Comparison of ENCODE assay signal across 1 cellular context in genomic region chr1:41416552-41417334, GRCh38.
A peak's percentile ranks its signal among the peaks of the same experiment; 100 is the strongest.
TF ChIP-seq lines count a peak whose summit lies in the region.

No MANE protein-coding gene starts in this region.

TF ChIP-seq in K562, 482 proteins besides CTCF, POLR2A, EP300 and RAD21 (continued from another document):
- no peak for TF ChIP-seq GABPA (tag; conservative IDR thresholded peaks at IDR 0.05; ENCODE audit: low read depth)
- no peak for TF ChIP-seq ZNF121 (CRISPR knock-in tag; conservative IDR thresholded peaks at IDR 0.05)
- no peak for TF ChIP-seq ZNF354B (CRISPR knock-in tag; IDR thresholded peaks at IDR 0.05)
- TF ChIP-seq, protein P1, sequence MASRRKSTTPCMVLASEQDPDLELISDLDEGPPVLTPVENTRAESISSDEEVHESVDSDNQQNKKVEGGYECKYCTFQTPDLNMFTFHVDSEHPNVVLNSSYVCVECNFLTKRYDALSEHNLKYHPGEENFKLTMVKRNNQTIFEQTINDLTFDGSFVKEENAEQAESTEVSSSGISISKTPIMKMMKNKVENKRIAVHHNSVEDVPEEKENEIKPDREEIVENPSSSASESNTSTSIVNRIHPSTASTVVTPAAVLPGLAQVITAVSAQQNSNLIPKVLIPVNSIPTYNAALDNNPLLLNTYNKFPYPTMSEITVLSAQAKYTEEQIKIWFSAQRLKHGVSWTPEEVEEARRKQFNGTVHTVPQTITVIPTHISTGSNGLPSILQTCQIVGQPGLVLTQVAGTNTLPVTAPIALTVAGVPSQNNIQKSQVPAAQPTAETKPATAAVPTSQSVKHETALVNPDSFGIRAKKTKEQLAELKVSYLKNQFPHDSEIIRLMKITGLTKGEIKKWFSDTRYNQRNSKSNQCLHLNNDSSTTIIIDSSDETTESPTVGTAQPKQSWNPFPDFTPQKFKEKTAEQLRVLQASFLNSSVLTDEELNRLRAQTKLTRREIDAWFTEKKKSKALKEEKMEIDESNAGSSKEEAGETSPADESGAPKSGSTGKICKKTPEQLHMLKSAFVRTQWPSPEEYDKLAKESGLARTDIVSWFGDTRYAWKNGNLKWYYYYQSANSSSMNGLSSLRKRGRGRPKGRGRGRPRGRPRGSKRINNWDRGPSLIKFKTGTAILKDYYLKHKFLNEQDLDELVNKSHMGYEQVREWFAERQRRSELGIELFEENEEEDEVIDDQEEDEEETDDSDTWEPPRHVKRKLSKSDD (conservative IDR thresholded peaks at IDR 0.05; ENCODE audit: low read length), result no peak
- peak; percentile 73 for TF ChIP-seq RB1 (IDR thresholded peaks at IDR 0.05; ENCODE audit: low read depth)
- TF ChIP-seq, protein P2, sequence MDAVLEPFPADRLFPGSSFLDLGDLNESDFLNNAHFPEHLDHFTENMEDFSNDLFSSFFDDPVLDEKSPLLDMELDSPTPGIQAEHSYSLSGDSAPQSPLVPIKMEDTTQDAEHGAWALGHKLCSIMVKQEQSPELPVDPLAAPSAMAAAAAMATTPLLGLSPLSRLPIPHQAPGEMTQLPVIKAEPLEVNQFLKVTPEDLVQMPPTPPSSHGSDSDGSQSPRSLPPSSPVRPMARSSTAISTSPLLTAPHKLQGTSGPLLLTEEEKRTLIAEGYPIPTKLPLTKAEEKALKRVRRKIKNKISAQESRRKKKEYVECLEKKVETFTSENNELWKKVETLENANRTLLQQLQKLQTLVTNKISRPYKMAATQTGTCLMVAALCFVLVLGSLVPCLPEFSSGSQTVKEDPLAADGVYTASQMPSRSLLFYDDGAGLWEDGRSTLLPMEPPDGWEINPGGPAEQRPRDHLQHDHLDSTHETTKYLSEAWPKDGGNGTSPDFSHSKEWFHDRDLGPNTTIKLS (IDR thresholded peaks at IDR 0.05; ENCODE audit: borderline replicate concordance, low read depth), result no peak
- no peak for TF ChIP-seq ZNF780A (CRISPR knock-in tag; IDR thresholded peaks at IDR 0.05)
- no peak for TF ChIP-seq ZNF551 (CRISPR knock-in tag; IDR thresholded peaks at IDR 0.05)
- no peak for TF ChIP-seq TRIM28 (IDR thresholded peaks at IDR 0.05)
- no peak for TF ChIP-seq ETS1 (conservative IDR thresholded peaks at IDR 0.05; ENCODE audit: control insufficient read depth, low read depth, low read length)
- no peak for TF ChIP-seq MEF2D (tag; conservative IDR thresholded peaks at IDR 0.05; ENCODE audit: low read depth)
- no peak for TF ChIP-seq SIX5 (IDR thresholded peaks at IDR 0.05; ENCODE audit: borderline replicate concordance in 1 of 2, insufficient read depth in 1 of 2, low read depth in 1 of 2, low read length in 2 of 2)
- TF ChIP-seq, protein P3, sequence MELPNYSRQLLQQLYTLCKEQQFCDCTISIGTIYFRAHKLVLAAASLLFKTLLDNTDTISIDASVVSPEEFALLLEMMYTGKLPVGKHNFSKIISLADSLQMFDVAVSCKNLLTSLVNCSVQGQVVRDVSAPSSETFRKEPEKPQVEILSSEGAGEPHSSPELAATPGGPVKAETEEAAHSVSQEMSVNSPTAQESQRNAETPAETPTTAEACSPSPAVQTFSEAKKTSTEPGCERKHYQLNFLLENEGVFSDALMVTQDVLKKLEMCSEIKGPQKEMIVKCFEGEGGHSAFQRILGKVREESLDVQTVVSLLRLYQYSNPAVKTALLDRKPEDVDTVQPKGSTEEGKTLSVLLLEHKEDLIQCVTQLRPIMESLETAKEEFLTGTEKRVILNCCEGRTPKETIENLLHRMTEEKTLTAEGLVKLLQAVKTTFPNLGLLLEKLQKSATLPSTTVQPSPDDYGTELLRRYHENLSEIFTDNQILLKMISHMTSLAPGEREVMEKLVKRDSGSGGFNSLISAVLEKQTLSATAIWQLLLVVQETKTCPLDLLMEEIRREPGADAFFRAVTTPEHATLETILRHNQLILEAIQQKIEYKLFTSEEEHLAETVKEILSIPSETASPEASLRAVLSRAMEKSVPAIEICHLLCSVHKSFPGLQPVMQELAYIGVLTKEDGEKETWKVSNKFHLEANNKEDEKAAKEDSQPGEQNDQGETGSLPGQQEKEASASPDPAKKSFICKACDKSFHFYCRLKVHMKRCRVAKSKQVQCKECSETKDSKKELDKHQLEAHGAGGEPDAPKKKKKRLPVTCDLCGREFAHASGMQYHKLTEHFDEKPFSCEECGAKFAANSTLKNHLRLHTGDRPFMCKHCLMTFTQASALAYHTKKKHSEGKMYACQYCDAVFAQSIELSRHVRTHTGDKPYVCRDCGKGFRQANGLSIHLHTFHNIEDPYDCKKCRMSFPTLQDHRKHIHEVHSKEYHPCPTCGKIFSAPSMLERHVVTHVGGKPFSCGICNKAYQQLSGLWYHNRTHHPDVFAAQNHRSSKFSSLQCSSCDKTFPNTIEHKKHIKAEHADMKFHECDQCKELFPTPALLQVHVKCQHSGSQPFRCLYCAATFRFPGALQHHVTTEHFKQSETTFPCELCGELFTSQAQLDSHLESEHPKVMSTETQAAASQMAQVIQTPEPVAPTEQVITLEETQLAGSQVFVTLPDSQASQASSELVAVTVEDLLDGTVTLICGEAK (IDR thresholded peaks at IDR 0.05), result no peak
- TF ChIP-seq, protein P3 (CRISPR knock-in tag; IDR thresholded peaks at IDR 0.05), result no peak
- TF ChIP-seq HOXB6 (CRISPR knock-in tag; IDR thresholded peaks at IDR 0.05; ENCODE audit: borderline replicate concordance), result no peak
TF ChIP-seq in K562: peak in this region for 20.
